ENCODE assay signal across 8 cellular contexts in the genomic region with DNA sequence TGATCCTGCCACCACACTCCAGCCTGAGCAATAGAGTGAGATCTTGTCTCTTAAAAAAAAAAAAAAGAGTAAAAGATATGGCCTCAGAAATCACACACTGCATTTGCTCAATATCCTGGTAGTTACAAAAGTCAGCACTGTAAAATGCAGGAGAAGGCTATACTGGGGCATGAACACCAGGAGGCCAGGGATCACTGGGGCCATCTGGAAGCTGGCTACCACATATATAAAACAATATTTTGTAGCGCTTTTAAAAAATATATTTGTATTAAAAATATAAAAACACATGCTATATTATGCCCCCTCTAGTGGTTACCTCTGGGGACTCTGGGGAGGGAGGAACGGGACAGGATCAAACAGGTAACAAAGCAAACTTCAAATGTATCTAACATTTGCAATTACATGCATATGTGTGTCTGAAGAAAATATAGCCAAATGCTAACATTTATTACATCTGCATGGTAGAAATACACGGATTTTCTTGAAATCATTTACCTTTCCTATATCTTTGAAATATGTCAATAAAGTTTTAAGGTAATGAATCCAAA. TPM values are rescaled to one million over a fixed set of nuclear protein-coding genes. Genes with fewer than 3 reads are reported as not detected.
A peak's percentile ranks its signal among the peaks of the same experiment; 100 is the strongest.
DNase-seq lines count a peak whose midpoint lies in the region; ATAC-seq, FAIRE-seq and TF ChIP-seq lines count a peak whose summit lies in the region.

No MANE protein-coding gene starts in this region.

- peaks cover 2% of the 10 kb centered on the region for H4K20me1 ChIP-seq in endothelial cell of umbilical vein (replicated peaks; ENCODE audit: control insufficient read depth, extremely low read depth, insufficient read depth, low read length)

- H3K27me3 ChIP-seq in endothelial cell of umbilical vein (ENCODE audit: control insufficient read depth in 2 of 2, insufficient read depth in 2 of 2, low read length in 2 of 2): no peaks in the 10 kb centered on the region

- TF ChIP-seq POLR2A in endothelial cell of umbilical vein (IDR thresholded peaks at IDR 0.05; ENCODE audit: low read depth, low read length): no peak

- no peak overlapping the region for H3K4me2 ChIP-seq in endothelial cell of umbilical vein (ENCODE audit: insufficient read depth, low read length)

- H3K27ac ChIP-seq in endothelial cell of umbilical vein (ENCODE audit: insufficient read depth, low read depth, low read length): no peak overlapping the region

- CTCF ChIA-PET in endothelial cell of umbilical vein (lab: Charles Lee): interaction anchor here (0.6 to 1.1 kb wide), 4 partner anchors 8 to 788 kb away, joined by 3 to 4 read pairs (median 3); no protein-coding TSS in a partner anchor

- H3K36me3 ChIP-seq in endothelial cell of umbilical vein (ENCODE audit: control insufficient read depth in 2 of 2, extremely low read depth in 1 of 2, insufficient read depth in 2 of 2, low read length in 2 of 2): peaks cover 0 to 3% of the 10 kb centered on the region in 2 experiments

- dilution Hi-C loops in endothelial cell of umbilical vein (cut with MboI; ENCODE audit: extremely low pct_ligation_motif_present, low sequenced_read_pairs): no loop called here

- TF ChIP-seq CTCF in GM12873 (IDR thresholded peaks at IDR 0.05; ENCODE audit: insufficient read depth, low read depth, low read length, missing control alignments) (peak; percentile 66), endothelial cell of umbilical vein (IDR thresholded peaks at IDR 0.05; ENCODE audit: extremely low read depth in 1 of 2, insufficient read depth in 1 of 2, low read depth in 1 of 2, low read length in 2 of 2) (peak; percentile 51 to 57)

- H3K4me3 ChIP-seq in endothelial cell of umbilical vein (replicated peaks in 1 of 3; ENCODE audit: insufficient read depth in 1 of 3, low read depth in 1 of 3, low read length in 3 of 3): no peak overlapping the region

- POLR2A ChIA-PET in endothelial cell of umbilical vein (lab: Charles Lee): no interaction called here

- peaks cover 10% of the 10 kb centered on the region for H3K4me1 ChIP-seq in endothelial cell of umbilical vein (ENCODE audit: control insufficient read depth, extremely low read depth, insufficient read depth, low read length)

- H3K9me1 ChIP-seq in endothelial cell of umbilical vein (replicated peaks; ENCODE audit: control insufficient read depth, extremely low read depth, insufficient read depth, low read length): no peaks in the 10 kb centered on the region

- BruUV-seq in endothelial cell of umbilical vein (replicated peaks; lab: Mats Ljungman, UMichigan): no TSS peak

- FAIRE-seq in A204.1 (lab: Jason Lieb, UNC) (peak; percentile 46), endothelial cell of umbilical vein (lab: Jason Lieb, UNC) (peak; percentile 72)

- no peaks in the 10 kb centered on the region for H3K9me3 ChIP-seq in endothelial cell of umbilical vein (replicated peaks; ENCODE audit: control insufficient read depth, insufficient read depth, low read length)

- DNase-seq in RPMI7951 (ENCODE audit: low read depth): peak; percentile 23
- peak; percentile 47 for DNase-seq in endothelial cell of umbilical vein (ENCODE audit: low read depth, low spot score)
- peak; percentile 39 for DNase-seq in stimulated activated CD4-positive, alpha-beta T cell treated with anti-CD3 and anti-CD28 coated beads, Interleukin-15, amount 100 ng/mL, for 24 hours
- DNase-seq in hypothalamus (lab: John Stamatoyannopoulos, UW): no peak

- no peak overlapping the region for H2AFZ ChIP-seq in endothelial cell of umbilical vein (ENCODE audit: low read depth, low read length)

- H3K9ac ChIP-seq in endothelial cell of umbilical vein (replicated peaks; ENCODE audit: extremely low read depth, insufficient read depth, low read length): no peak overlapping the region

- intact Hi-C loops in endothelial cell of umbilical vein (cut with micrococcal nuclease): loop anchor here (1.0 kb wide), 1 partner anchor 7 kb away; no protein-coding TSS in a partner anchor

- ATAC-seq in HG02642 (IDR thresholded peaks at IDR 0.05; ENCODE audit: poor library complexity, unreplicated experiment): no peak
- ATAC-seq in HG02938 (IDR thresholded peaks at IDR 0.05; ENCODE audit: unreplicated experiment): no peak

- peaks cover 27% of the 10 kb centered on the region for H3K79me2 ChIP-seq in endothelial cell of umbilical vein (ENCODE audit: control insufficient read depth, insufficient read depth, low read length)

TF ChIP-seq in endothelial cell of umbilical vein, 7 proteins besides CTCF, POLR2A, EP300 and RAD21:
- no peak for TF ChIP-seq MAX (IDR thresholded peaks at IDR 0.05; ENCODE audit: insufficient read depth, insufficient read length)
- TF ChIP-seq EZH2 (IDR thresholded peaks at IDR 0.05; ENCODE audit: borderline replicate concordance, low read depth, low read length, severe bottlenecking): no peak
- no peak for TF ChIP-seq MYC (IDR thresholded peaks at IDR 0.05; ENCODE audit: low read depth, low read length)
- no peak for TF ChIP-seq JUN (IDR thresholded peaks at IDR 0.05; ENCODE audit: borderline replicate concordance, insufficient read depth, insufficient read length, low read depth)
- TF ChIP-seq FOS (IDR thresholded peaks at IDR 0.05; ENCODE audit: borderline replicate concordance, insufficient read depth, low read length): no peak
- TF ChIP-seq POLR2AphosphoS5 (IDR thresholded peaks at IDR 0.05; ENCODE audit: insufficient read depth, low read depth, low read length): no peak
- no peak for TF ChIP-seq GATA2 (IDR thresholded peaks at IDR 0.05; ENCODE audit: insufficient read depth, insufficient read length, low read depth, low read length)

RNA-seq across cellular contexts. Expression of gene C4orf46, which starts 4.0 kb away (rescaled TPM):
- total RNA-seq in RPMI7951 (2014; rRNA removed; shearing (Covaris generic)): 26.6 and 30.9 TPM in 2 replicates
- total RNA-seq in endothelial cell of umbilical vein: 19.3 and 19.6 TPM in 2 replicates
- polyA plus RNA-seq in endothelial cell of umbilical vein: 7.5 and 9.4 TPM in 2 replicates
- 9.6 and 9.9 TPM in 2 replicates for polyA plus RNA-seq in endothelial cell of umbilical vein (2011; cell fraction: cytosol; rRNA removed)
- polyA plus RNA-seq in endothelial cell of umbilical vein (2011; cell fraction: nucleus; rRNA removed): 7.0 and 9.6 TPM in 2 replicates
- 9.1 and 14.5 TPM in 2 replicates for polyA plus RNA-seq in endothelial cell of umbilical vein (2012)
- 11.3 and 15.8 TPM in 2 replicates for polyA minus RNA-seq in endothelial cell of umbilical vein
- 3.0 TPM for polyA minus RNA-seq in endothelial cell of umbilical vein (2011; cell fraction: cytosol; rRNA and poly(A)+ RNA removed)
- 6.6 and 13.1 TPM in 2 replicates for polyA minus RNA-seq in endothelial cell of umbilical vein (2011; cell fraction: nucleus; rRNA and poly(A)+ RNA removed)

RNA-seq across cellular contexts. Expression of gene ETFDH, which starts 4.4 kb away (rescaled TPM):
- 12.5 and 17.2 TPM in 2 replicates for total RNA-seq in RPMI7951 (2014; rRNA removed; shearing (Covaris generic))
- 21.8 and 22.3 TPM in 2 replicates for total RNA-seq in endothelial cell of umbilical vein
- 16.9 and 17.3 TPM in 2 replicates for polyA plus RNA-seq in endothelial cell of umbilical vein
- 13.4 and 16.0 TPM in 2 replicates for polyA plus RNA-seq in endothelial cell of umbilical vein (2011; cell fraction: cytosol; rRNA removed)
- polyA plus RNA-seq in endothelial cell of umbilical vein (2011; cell fraction: nucleus; rRNA removed): 32.3 and 40.9 TPM in 2 replicates
- 16.2 and 18.0 TPM in 2 replicates for polyA plus RNA-seq in endothelial cell of umbilical vein (2012)
- 9.8 and 21.6 TPM in 2 replicates for polyA minus RNA-seq in endothelial cell of umbilical vein
- 9.0 TPM for polyA minus RNA-seq in endothelial cell of umbilical vein (2011; cell fraction: cytosol; rRNA and poly(A)+ RNA removed)
- 15.5 and 16.8 TPM in 2 replicates for polyA minus RNA-seq in endothelial cell of umbilical vein (2011; cell fraction: nucleus; rRNA and poly(A)+ RNA removed)

RNA-seq across cellular contexts. Expression of gene PPID, which starts 55.5 kb away (rescaled TPM):
- 38.8 and 51.1 TPM in 2 replicates for total RNA-seq in RPMI7951 (2014; rRNA removed; shearing (Covaris generic))
- 24.7 and 25.7 TPM in 2 replicates for total RNA-seq in endothelial cell of umbilical vein
- 11.1 and 11.5 TPM in 2 replicates for polyA plus RNA-seq in endothelial cell of umbilical vein
- 13.3 and 14.8 TPM in 2 replicates for polyA plus RNA-seq in endothelial cell of umbilical vein (2011; cell fraction: cytosol; rRNA removed)
- polyA plus RNA-seq in endothelial cell of umbilical vein (2011; cell fraction: nucleus; rRNA removed): 10.1 and 14.7 TPM in 2 replicates
- polyA plus RNA-seq in endothelial cell of umbilical vein (2012): 22.5 and 35.0 TPM in 2 replicates
- 2.6 and 5.0 TPM in 2 replicates for polyA minus RNA-seq in endothelial cell of umbilical vein
- polyA minus RNA-seq in endothelial cell of umbilical vein (2011; cell fraction: cytosol; rRNA and poly(A)+ RNA removed): 2.6 TPM
- polyA minus RNA-seq in endothelial cell of umbilical vein (2011; cell fraction: nucleus; rRNA and poly(A)+ RNA removed): 4.0 and 7.9 TPM in 2 replicates

Comparison
In these comparisons a context has a peak if more than half of its experiments do, and no peak if none do; other contexts are left out.
1. DNase-seq: peak in RPMI7951 (single experiment), endothelial cell of umbilical vein (single experiment) and stimulated activated CD4-positive, alpha-beta T cell treated with anti-CD3 and anti-CD28 coated beads, Interleukin-15, amount 100 ng/mL, for 24 hours (single experiment); none in hypothalamus (0 of 51).